11 cellular contexts compared by ENCODE assay signal in genomic region chr22:29225422-29226090, GRCh38. TPM values are rescaled to one million over a fixed set of nuclear protein-coding genes. Genes with fewer than 3 reads are reported as not detected.
DNase-seq lines count a peak whose midpoint lies in the region; ATAC-seq and TF ChIP-seq lines count a peak whose summit lies in the region.
"Had no signal": no experiment of that assay in that cellular context is flagged by ENCODE, and none has a peak within 500 bp of the region (broad histone marks: within the 10 kb centered on the region; RNA-seq: fewer than 3 reads in every experiment).

No MANE protein-coding gene starts in this region.

- DNase-seq in EL = peak; percentile 25
- DNase-seq in RWPE2 (ENCODE audit: low spot score) = no peak
- no peak for DNase-seq in prostate gland (ENCODE audit: low spot score)
- DNase-seq in amniotic stem cell (lab: John Stamatoyannopoulos, UW) = no peak
- no peak for DNase-seq in activated T-helper 2 cell treated with anti-CD3 and anti-CD28 coated beads, Interferon-gamma antibody, Interleukin-2, Interleukin-4, amounts not matched to agents 10 μg/mL and 5 μg/mL and 100 μg/mL, durations not matched to agents 14 hours and 24 hours and 36 hours (ENCODE audit: low spot score)
- DNase-seq in HuH-7.5 (ENCODE audit: low spot score) = no peak
- no peak for DNase-seq in medulla oblongata (ENCODE audit: extremely low spot score)
- DNase-seq: activated CD8-positive, alpha-beta memory T cell treated with anti-CD3 and anti-CD28 coated beads for 24 hours; effector memory CD8-positive, alpha-beta T cell; NK-92 treated with Interleukin-12 subunit alpha and Interleukin-12 subunit beta, amount 100 ng/mL, for 24 hours had no signal

- H3K4me3 Mint-ChIP-seq in activated T-helper 2 cell treated with anti-CD3 and anti-CD28 coated beads, Interferon-gamma antibody, Interleukin-2, Interleukin-4, amounts not matched to agents 10 μg/mL and 5 μg/mL and 100 μg/mL, durations not matched to agents 14 hours and 24 hours and 36 hours (ENCODE audit: low read depth) = no peak overlapping the region
- H3K4me3 Mint-ChIP-seq: effector memory CD8-positive, alpha-beta T cell had no signal

- no peaks in the 10 kb centered on the region for H3K9me3 Mint-ChIP-seq in activated T-helper 2 cell treated with anti-CD3 and anti-CD28 coated beads, Interferon-gamma antibody, Interleukin-2, Interleukin-4, amounts not matched to agents 10 μg/mL and 5 μg/mL and 100 μg/mL, durations not matched to agents 14 hours and 24 hours and 36 hours
- H3K9me3 Mint-ChIP-seq: effector memory CD8-positive, alpha-beta T cell had no signal

- TF ChIP-seq EP300 in gastroesophageal sphincter (IDR thresholded peaks at IDR 0.05) = no peak

- peak; percentile 31; the same call in 1 of the 3 replicates for ATAC-seq in RWPE2 (ENCODE audit: low read depth)
- peak; percentile 86 for ATAC-seq in gastroesophageal sphincter
- ATAC-seq: effector memory CD8-positive, alpha-beta T cell had no signal

- TF ChIP-seq CTCF in RWPE2 (IDR thresholded peaks at IDR 0.05; ENCODE audit: poor library complexity, severe bottlenecking) = no peak
- no peak for TF ChIP-seq CTCF in gastroesophageal sphincter (IDR thresholded peaks at IDR 0.05)
- no peak for TF ChIP-seq CTCF in prostate gland (IDR thresholded peaks at IDR 0.05)

- no peaks in the 10 kb centered on the region for H3K4me1 ChIP-seq in RWPE2 (ENCODE audit: insufficient read depth, poor library complexity, severe bottlenecking)
- H3K4me1 ChIP-seq in gastroesophageal sphincter = peaks cover 0 to 37% (median 19%) of the 10 kb centered on the region in 3 donors
- H3K4me1 ChIP-seq in prostate gland (replicated peaks) = no peaks in the 10 kb centered on the region

- H3K27me3 Mint-ChIP-seq in activated T-helper 2 cell treated with anti-CD3 and anti-CD28 coated beads, Interferon-gamma antibody, Interleukin-2, Interleukin-4, amounts not matched to agents 10 μg/mL and 5 μg/mL and 100 μg/mL, durations not matched to agents 14 hours and 24 hours and 36 hours (ENCODE audit: low read depth) = no peaks in the 10 kb centered on the region
- H3K27me3 Mint-ChIP-seq: effector memory CD8-positive, alpha-beta T cell had no signal

- no peak overlapping the region for H3K27ac Mint-ChIP-seq in activated T-helper 2 cell treated with anti-CD3 and anti-CD28 coated beads, Interferon-gamma antibody, Interleukin-2, Interleukin-4, amounts not matched to agents 10 μg/mL and 5 μg/mL and 100 μg/mL, durations not matched to agents 14 hours and 24 hours and 36 hours
- H3K27ac Mint-ChIP-seq: effector memory CD8-positive, alpha-beta T cell had no signal

- no peak for TF ChIP-seq POLR2A in gastroesophageal sphincter (IDR thresholded peaks at IDR 0.05)
- no peak for TF ChIP-seq POLR2A in prostate gland (IDR thresholded peaks at IDR 0.05)

- H3K27ac ChIP-seq in RWPE2 (ENCODE audit: poor library complexity, severe bottlenecking) (no peak overlapping the region), gastroesophageal sphincter (peak overlapping the region in 3 of 4 donors; percentile 41 to 62 (median 58)), prostate gland (peak overlapping the region; percentile 30 to 33)

- H3K27me3 ChIP-seq in RWPE2 (ENCODE audit: insufficient read depth, poor library complexity, severe bottlenecking) = no peaks in the 10 kb centered on the region
- no peaks in the 10 kb centered on the region for H3K27me3 ChIP-seq in gastroesophageal sphincter
- no peaks in the 10 kb centered on the region for H3K27me3 ChIP-seq in prostate gland (replicated peaks; ENCODE audit: insufficient read depth)

- H3K4me1 Mint-ChIP-seq in activated T-helper 2 cell treated with anti-CD3 and anti-CD28 coated beads, Interferon-gamma antibody, Interleukin-2, Interleukin-4, amounts not matched to agents 10 μg/mL and 5 μg/mL and 100 μg/mL, durations not matched to agents 14 hours and 24 hours and 36 hours (ENCODE audit: low read depth) = no peaks in the 10 kb centered on the region

- H3K9me3 ChIP-seq in RWPE2 (ENCODE audit: severe bottlenecking) (no peaks in the 10 kb centered on the region), gastroesophageal sphincter (no peaks in the 10 kb centered on the region), prostate gland (no peaks in the 10 kb centered on the region)

- H3K36me3 ChIP-seq in RWPE2 (ENCODE audit: low read depth) (no peaks in the 10 kb centered on the region), gastroesophageal sphincter (no peaks in the 10 kb centered on the region), prostate gland (no peaks in the 10 kb centered on the region)

- H3K36me3 Mint-ChIP-seq in activated T-helper 2 cell treated with anti-CD3 and anti-CD28 coated beads, Interferon-gamma antibody, Interleukin-2, Interleukin-4, amounts not matched to agents 10 μg/mL and 5 μg/mL and 100 μg/mL, durations not matched to agents 14 hours and 24 hours and 36 hours (ENCODE audit: low read depth) = no peaks in the 10 kb centered on the region

- H3K4me3 ChIP-seq in RWPE2 (ENCODE audit: severe bottlenecking) (no peak overlapping the region), gastroesophageal sphincter (no peak overlapping the region), prostate gland (no peak overlapping the region)

- WGBS in gastroesophageal sphincter (ENCODE audit: low coverage in 1 of 2), 2 donors = 20% methylated on average over 1 of the region's 16 CpGs; no CpG with 5 or more reads in 1 of the 2 donors
- 48% methylated on average over 16 of the region's 16 CpGs for WGBS in prostate gland

- intact Hi-C loops in prostate gland (cut with DNase I) = no loop called here
- intact Hi-C loops in activated T-helper 2 cell treated with anti-CD3 and anti-CD28 coated beads, Interferon-gamma antibody, Interleukin-2, Interleukin-4, amounts not matched to agents 10 μg/mL and 5 μg/mL and 100 μg/mL, durations not matched to agents 14 hours and 24 hours and 36 hours (cut with micrococcal nuclease) = no loop called here

RNA-seq across cellular contexts. Expression of gene EMID1, which starts 19.9 kb away (rescaled TPM):
- total RNA-seq in gastroesophageal sphincter (1 to 10 TPM in 2 of 4 donors, under 1 TPM in 2; 0.15 to 1.5 (median 0.69) TPM), prostate gland (10 to 100 TPM; 12.8 to 14.7 TPM)
- total RNA-seq in activated T-helper 2 cell treated with anti-CD3 and anti-CD28 coated beads, Interferon-gamma antibody, Interleukin-2, Interleukin-4, amounts not matched to agents 10 μg/mL and 5 μg/mL and 100 μg/mL, durations not matched to agents 14 hours and 24 hours and 36 hours = 0.23 TPM in 2 replicates

RNA-seq across cellular contexts. Expression of gene RHBDD3, which starts 42.2 kb away (rescaled TPM):
- 10 to 100 TPM in 3 of 4 donors, 1 to 10 TPM in 1; 7.2 to 27.7 (median 19.6) TPM for total RNA-seq in gastroesophageal sphincter
- total RNA-seq in prostate gland = 10 to 100 TPM; 66.9 to 74.6 TPM
- total RNA-seq in activated T-helper 2 cell treated with anti-CD3 and anti-CD28 coated beads, Interferon-gamma antibody, Interleukin-2, Interleukin-4, amounts not matched to agents 10 μg/mL and 5 μg/mL and 100 μg/mL, durations not matched to agents 14 hours and 24 hours and 36 hours = 46.0 and 48.0 TPM in 2 replicates

RNA-seq across cellular contexts. Expression of gene EWSR1, which starts 42.5 kb away (rescaled TPM):
- total RNA-seq in gastroesophageal sphincter (100 to 1,000 TPM; 169 to 209 (median 204) TPM), prostate gland (100 to 1,000 TPM; 181 to 213 TPM)
- 425 and 436 TPM in 2 replicates for total RNA-seq in activated T-helper 2 cell treated with anti-CD3 and anti-CD28 coated beads, Interferon-gamma antibody, Interleukin-2, Interleukin-4, amounts not matched to agents 10 μg/mL and 5 μg/mL and 100 μg/mL, durations not matched to agents 14 hours and 24 hours and 36 hours

Comparison
In these comparisons a context has a peak if more than half of its experiments do, and no peak if none do; other contexts are left out.
1. RNA of gene EMID1, which starts 19.9 kb away (total RNA-seq): 12.8 to 14.7 TPM in prostate gland; 0.15 to 1.5 TPM in gastroesophageal sphincter and 0.23 TPM in activated T-helper 2 cell treated with anti-CD3 and anti-CD28 coated beads, Interferon-gamma antibody, Interleukin-2, Interleukin-4, amounts not matched to agents 10 μg/mL and 5 μg/mL and 100 μg/mL, durations not matched to agents 14 hours and 24 hours and 36 hours; every median in the first group is over 4 times any median in the second.